ENCODE assay signal across 8 cellular contexts in genomic region chr5:132820162-132820754, GRCh38. TPM values are rescaled to one million over a fixed set of nuclear protein-coding genes. Genes with fewer than 3 reads are reported as not detected.
DNase-seq lines count a peak whose midpoint lies in the region; ATAC-seq and TF ChIP-seq lines count a peak whose summit lies in the region.

No MANE protein-coding gene starts in this region.

- no peaks in the 10 kb centered on the region for H3K4me1 Mint-ChIP-seq in Caco-2 (ENCODE audit: low read depth, unreplicated experiment)
- H3K4me1 Mint-ChIP-seq in neural progenitor cell, result peaks cover 11% of the 10 kb centered on the region

- no peaks in the 10 kb centered on the region for H3K9me3 Mint-ChIP-seq in Caco-2 (ENCODE audit: unreplicated experiment)
- peaks cover under 1% of the 10 kb centered on the region for H3K9me3 Mint-ChIP-seq in neural progenitor cell

- CTCF ChIA-PET in Caco-2 (lab: Charles Lee), result interaction anchor here (0.6 to 7.5 kb wide), 26 partner anchors 8 to 324 kb away, joined by 3 to 141 read pairs (median 5); partner anchors contain the start of genes CCNI2, GDF9, KIF3A and RAD50
- CTCF ChIA-PET in RWPE1 (lab: Yijun Ruan, JAX), result interaction anchor here (0.5 to 2.4 kb wide), 39 partner anchors 9 to 641 kb away, joined by 3 to 21 read pairs (median 4); partner anchors contain the start of genes CCNI2, KIF3A and SHROOM1

- H3K9ac ChIP-seq in neural progenitor cell, result no peak overlapping the region

- H3K36me3 ChIP-seq in Caco-2 (ENCODE audit: control insufficient read depth, insufficient read depth, low read length) (no peaks in the 10 kb centered on the region; the same call in 1 of the 2 replicates), neural progenitor cell (no peaks in the 10 kb centered on the region)

- no peak overlapping the region for H3K27ac Mint-ChIP-seq in Caco-2 (ENCODE audit: unreplicated experiment)
- H3K27ac Mint-ChIP-seq in neural progenitor cell, result no peak overlapping the region

- H3K4me3 Mint-ChIP-seq in Caco-2 (ENCODE audit: unreplicated experiment), result no peak overlapping the region
- no peak overlapping the region for H3K4me3 Mint-ChIP-seq in neural progenitor cell

- TF ChIP-seq CTCF in Caco-2 (IDR thresholded peaks at IDR 0.05; ENCODE audit: insufficient read depth in 1 of 2, low read depth in 1 of 2, low read length in 1 of 2, severe bottlenecking in 1 of 2, unreplicated experiment in 1 of 2), result peak; percentile 89
- peak; percentile 93 for TF ChIP-seq CTCF in RWPE1 (conservative IDR thresholded peaks at IDR 0.05; ENCODE audit: low read depth)
- peak; percentile 91 for TF ChIP-seq CTCF in fibroblast of mammary gland (conservative IDR thresholded peaks at IDR 0.05; ENCODE audit: control insufficient read depth, insufficient read depth, low read depth, low read length)
- TF ChIP-seq CTCF in neural progenitor cell (IDR thresholded peaks at IDR 0.05), result peak; percentile 98

- H3K4me1 ChIP-seq in Caco-2 (no peaks in the 10 kb centered on the region; the same call in none of the 2 replicates), neural progenitor cell (no peaks in the 10 kb centered on the region)

- ATAC-seq in GM21528 (IDR thresholded peaks at IDR 0.05; ENCODE audit: low FRiP score, unreplicated experiment), result peak; percentile 65

- H3K27ac ChIP-seq in RWPE1, result no peak overlapping the region
- no peak overlapping the region for H3K27ac ChIP-seq in neural progenitor cell

- H3K4me3 ChIP-seq in Caco-2 (ENCODE audit: low read depth, low read length), result no peak overlapping the region
- H3K4me3 ChIP-seq in fibroblast of mammary gland (ENCODE audit: control insufficient read depth, low read depth, low read length), result no peak overlapping the region
- H3K4me3 ChIP-seq in neural progenitor cell, result no peak overlapping the region

- no peaks in the 10 kb centered on the region for H3K36me3 Mint-ChIP-seq in Caco-2 (ENCODE audit: insufficient read depth, unreplicated experiment)
- no peaks in the 10 kb centered on the region for H3K36me3 Mint-ChIP-seq in neural progenitor cell

- no peaks in the 10 kb centered on the region for H3K79me2 ChIP-seq in neural progenitor cell (ENCODE audit: low read depth)

- POLR2A ChIA-PET in Caco-2 (lab: Charles Lee) (interaction anchor here (0.5 to 1.5 kb wide), 4 partner anchors 13 to 166 kb away, joined by 3 to 11 read pairs (median 4); partner anchors contain the start of genes GDF9 and UQCRQ), RWPE1 (lab: Yijun Ruan, JAX; ENCODE audit: low non-redundant PET) (interaction anchor here (0.6 to 1.2 kb wide), 5 partner anchors 34 to 550 kb away, joined by 3 to 9 read pairs (median 6); no protein-coding TSS in a partner anchor)

- H4K20me1 ChIP-seq in neural progenitor cell (ENCODE audit: low read depth), result no peaks in the 10 kb centered on the region

- H2AFZ ChIP-seq in neural progenitor cell (replicated peaks), result no peak overlapping the region

- peaks cover 30% of the 10 kb centered on the region for H3F3A ChIP-seq in neural progenitor cell (ENCODE audit: low read depth)

- H3K27me3 Mint-ChIP-seq in Caco-2 (ENCODE audit: insufficient read depth, unreplicated experiment) (no peaks in the 10 kb centered on the region), neural progenitor cell (ENCODE audit: insufficient read depth, low read depth) (peaks cover 15% of the 10 kb centered on the region)

- DNase-seq in Caco-2 (peak; percentile 90), Kasumi-1 (lab: John Stamatoyannopoulos, UW) (peak; percentile 88 to 93), RWPE1 (ENCODE audit: low spot score) (peak; percentile 88), fibroblast of mammary gland (ENCODE audit: low read depth) (peak; percentile 93), neural progenitor cell (ENCODE audit: low spot score) (peak; percentile 95), stromal cell of bone marrow (ENCODE audit: low read depth) (peak; percentile 80)
- peak; percentile 78 to 90 for DNase-seq in activated T-helper 1 cell treated with anti-CD3 and anti-CD28 coated beads, Interleukin-2, amount 50 U/mL, for 16 hours (ENCODE audit: low read depth in 1 of 2, low spot score in 1 of 2)

- no TSS peak for BruUV-seq in Caco-2 (replicated peaks; lab: Mats Ljungman, UMichigan)

- H3K9me3 ChIP-seq in Caco-2, result no peaks in the 10 kb centered on the region
- H3K9me3 ChIP-seq in neural progenitor cell (ENCODE audit: low read depth), result no peaks in the 10 kb centered on the region

- intact Hi-C loops in Caco-2 (cut with micrococcal nuclease; ENCODE audit: unreplicated experiment), result loop anchor here (1.0 to 5.0 kb wide), 5 partner anchors 13 to 294 kb away; partner anchors contain the start of gene SEPTIN8

- no peak overlapping the region for H3K4me2 ChIP-seq in neural progenitor cell

- no peaks in the 10 kb centered on the region for H3K27me3 ChIP-seq in Caco-2 (replicated peaks; ENCODE audit: control insufficient read depth, insufficient read depth, low read length)
- H3K27me3 ChIP-seq in neural progenitor cell, result peaks cover 99% of the 10 kb centered on the region

RNA-seq across cellular contexts. Expression of gene SOWAHA, which starts 7.2 kb away (rescaled TPM):
- total RNA-seq in Caco-2 (2022), result 3.7 and 4.1 TPM in 2 replicates
- total RNA-seq in neural progenitor cell (ENCODE audit: low replicate concordance), result 0.03 TPM in 1 of 2 replicates, not detected in the other

RNA-seq across cellular contexts. Expression of gene SHROOM1, which starts 10.2 kb away (rescaled TPM):
- total RNA-seq in Caco-2 (2022), result 15.9 and 17.4 TPM in 2 replicates
- total RNA-seq in neural progenitor cell (ENCODE audit: low replicate concordance), result 0.36 and 2.0 TPM in 2 replicates

RNA-seq across cellular contexts. Expression of gene SEPTIN8, which starts 43.2 kb away (rescaled TPM):
- 54.0 and 60.7 TPM in 2 replicates for total RNA-seq in Caco-2 (2022)
- total RNA-seq in neural progenitor cell (ENCODE audit: low replicate concordance), result 39.9 and 50.1 TPM in 2 replicates

RNA-seq across cellular contexts. Expression of gene GDF9, which starts 46.0 kb away (rescaled TPM):
- total RNA-seq in Caco-2 (2022) (0.59 and 0.81 TPM in 2 replicates), neural progenitor cell (ENCODE audit: low replicate concordance) (0.46 and 0.82 TPM in 2 replicates)

RNA-seq across cellular contexts. Expression of gene UQCRQ, which starts 46.2 kb away (rescaled TPM):
- total RNA-seq in Caco-2 (2022) (356 and 449 TPM in 2 replicates), neural progenitor cell (ENCODE audit: low replicate concordance) (45.0 and 63.1 TPM in 2 replicates)
